In the genomic region with DNA sequence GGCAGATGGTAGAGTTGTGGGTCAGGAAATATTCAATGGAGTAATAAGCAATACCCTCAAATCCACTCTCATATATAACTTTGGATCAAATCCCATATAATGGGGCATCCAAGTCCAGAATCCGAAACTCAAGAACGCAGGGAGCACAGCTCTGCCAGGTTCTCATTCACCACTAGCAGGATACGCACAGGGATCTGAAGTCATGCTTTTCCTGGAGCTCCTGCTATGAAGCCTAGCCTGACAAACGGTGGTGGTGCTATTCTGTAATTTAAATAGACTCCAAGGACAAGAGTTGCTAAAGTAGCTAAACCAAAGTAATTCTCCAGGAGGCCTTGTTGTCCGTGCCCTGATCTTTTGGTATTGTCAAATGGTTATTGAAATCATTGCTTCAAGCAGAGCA, we compare ENCODE assay signal across 32 cellular contexts.
"Had no signal": no experiment of that assay in that cellular context is flagged by ENCODE, and none has a peak within 500 bp of the region (broad histone marks: within the 10 kb centered on the region; RNA-seq: fewer than 3 reads in every experiment).

No MANE protein-coding gene starts in this region.

- H3K4me3 Mint-ChIP-seq: naive thymus-derived CD8-positive, alpha-beta T cell; natural killer cell treated with Interleukin-12 subunit alpha and Interleukin-12 subunit beta and Interleukin-15 and Interleukin-18, amount 100 ng/mL, for 72 hours; nephron progenitor cell; neural crest cell; stimulated activated memory B cell treated with anti-CD40 and anti-IgM and Interleukin-4, amounts not matched to agents 10 μg/mL and 1 μg/mL and 100 μg/mL, for 72 hours; stimulated activated naive CD8-positive, alpha-beta T cell treated with anti-CD3 and anti-CD28 coated beads, Interleukin-15, amount 100 ng/mL, for 72 hours; type B pancreatic cell had no signal

- ATAC-seq: naive thymus-derived CD8-positive, alpha-beta T cell; natural killer cell treated with Interleukin-12 subunit alpha and Interleukin-12 subunit beta and Interleukin-15 and Interleukin-18, amount 100 ng/mL, for 72 hours; psoas muscle; right cardiac atrium; sciatic nerve; stimulated activated memory B cell treated with anti-CD40 and anti-IgM and Interleukin-4, amounts not matched to agents 10 μg/mL and 1 μg/mL and 100 μg/mL, for 72 hours; stimulated activated naive CD8-positive, alpha-beta T cell treated with anti-CD3 and anti-CD28 coated beads, Interleukin-15, amount 100 ng/mL, for 72 hours; stimulated activated naive CD8-positive, alpha-beta T cell treated with anti-CD3 and anti-CD28 coated beads, Interleukin-15, Interleukin-2, amounts not matched to agents 100 U/mL and 50 U/mL, for 24 hours; upper lobe of right lung had no signal

- H3K27ac ChIP-seq: ovary, parathyroid adenoma, psoas muscle, skin epidermis, spleen, suprapubic skin, testis, tibial artery, transverse colon, upper lobe of right lung, uterus had no signal

- H3K4me1 ChIP-seq: parathyroid adenoma, psoas muscle, spleen, suprapubic skin, testis, tibial artery, transverse colon, upper lobe of right lung had no signal

- H3K9me3 ChIP-seq: ovary, psoas muscle, spleen, suprapubic skin, testis, tibial artery, transverse colon, upper lobe of right lung, uterus had no signal

- H3K4me3 ChIP-seq: ovary, psoas muscle, skin epidermis, smooth muscle cell, spleen, suprapubic skin, testis, tibial artery, transverse colon, upper lobe of right lung, uterus had no signal

- H3K9me3 Mint-ChIP-seq: natural killer cell treated with Interleukin-12 subunit alpha and Interleukin-12 subunit beta and Interleukin-15 and Interleukin-18, amount 100 ng/mL, for 72 hours; nephron progenitor cell; neural crest cell; stimulated activated memory B cell treated with anti-CD40 and anti-IgM and Interleukin-4, amounts not matched to agents 10 μg/mL and 1 μg/mL and 100 μg/mL, for 72 hours; stimulated activated naive CD8-positive, alpha-beta T cell treated with anti-CD3 and anti-CD28 coated beads, Interleukin-15, amount 100 ng/mL, for 72 hours; type B pancreatic cell had no signal

- H3K36me3 Mint-ChIP-seq: naive thymus-derived CD8-positive, alpha-beta T cell; stimulated activated memory B cell treated with anti-CD40 and anti-IgM and Interleukin-4, amounts not matched to agents 10 μg/mL and 1 μg/mL and 100 μg/mL, for 72 hours; type B pancreatic cell had no signal

- H3K4me1 Mint-ChIP-seq: naive thymus-derived CD8-positive, alpha-beta T cell; nephron progenitor cell; neural crest cell; stimulated activated memory B cell treated with anti-CD40 and anti-IgM and Interleukin-4, amounts not matched to agents 10 μg/mL and 1 μg/mL and 100 μg/mL, for 72 hours; stimulated activated naive CD8-positive, alpha-beta T cell treated with anti-CD3 and anti-CD28 coated beads, Interleukin-15, amount 100 ng/mL, for 72 hours had no signal

- H3K27ac Mint-ChIP-seq: naive thymus-derived CD8-positive, alpha-beta T cell; natural killer cell treated with Interleukin-12 subunit alpha and Interleukin-12 subunit beta and Interleukin-15 and Interleukin-18, amount 100 ng/mL, for 72 hours; nephron progenitor cell; progenitor cell of endocrine pancreas; stimulated activated memory B cell treated with anti-CD40 and anti-IgM and Interleukin-4, amounts not matched to agents 10 μg/mL and 1 μg/mL and 100 μg/mL, for 72 hours; stimulated activated naive CD8-positive, alpha-beta T cell treated with anti-CD3 and anti-CD28 coated beads, Interleukin-15, amount 100 ng/mL, for 72 hours; type B pancreatic cell had no signal

- H3K27me3 Mint-ChIP-seq: natural killer cell treated with Interleukin-12 subunit alpha and Interleukin-12 subunit beta and Interleukin-15 and Interleukin-18, amount 100 ng/mL, for 72 hours; progenitor cell of endocrine pancreas; stimulated activated naive CD8-positive, alpha-beta T cell treated with anti-CD3 and anti-CD28 coated beads, Interleukin-15, amount 100 ng/mL, for 72 hours had no signal

- H3K27me3 ChIP-seq: ovary, spleen, suprapubic skin, testis, tibial artery, transverse colon, upper lobe of right lung, uterus had no signal

- DNase-seq: naive thymus-derived CD8-positive, alpha-beta T cell; nephron progenitor cell; occipital lobe; ovary; posterior cingulate gyrus; psoas muscle; right cardiac atrium; spleen; stimulated activated CD4-positive, alpha-beta T cell treated with anti-CD3 and anti-CD28 coated beads, Interleukin-12 subunit alpha, Interleukin-12 subunit beta, amount 100 ng/mL, for 4 hours; stimulated activated CD4-positive, alpha-beta T cell treated with anti-CD3 and anti-CD28 coated beads, Interleukin-1b, Interleukin-23, amount 100 ng/mL, for 48 hours; stimulated activated CD4-positive, alpha-beta T cell treated with anti-CD3 and anti-CD28 coated beads, Interleukin-4, amount 100 ng/mL, for 1 hour; stimulated activated CD4-positive, alpha-beta T cell treated with anti-CD3 and anti-CD28 coated beads, Interleukin-4, amount 100 ng/mL, for 4 hours; stimulated activated CD8-positive, alpha-beta memory T cell treated with anti-CD3 and anti-CD28 coated beads, Interleukin-4, amount 100 ng/mL, for 48 hours; stimulated activated naive CD4-positive, alpha-beta T cell; stimulated activated naive CD8-positive, alpha-beta T cell treated with anti-CD3 and anti-CD28 coated beads, Interleukin-15, amount 100 ng/mL, for 72 hours; stimulated activated naive CD8-positive, alpha-beta T cell treated with anti-CD3 and anti-CD28 coated beads, Interleukin-15, Interleukin-2, amounts not matched to agents 100 U/mL and 50 U/mL, for 24 hours; substantia nigra; testis; tibial artery; transverse colon; upper lobe of right lung; uterus had no signal

- H3K36me3 ChIP-seq: ovary, spleen, suprapubic skin, tibial artery, transverse colon, upper lobe of right lung, uterus had no signal

- H3K9ac ChIP-seq: parathyroid adenoma had no signal
